In the genomic region with DNA sequence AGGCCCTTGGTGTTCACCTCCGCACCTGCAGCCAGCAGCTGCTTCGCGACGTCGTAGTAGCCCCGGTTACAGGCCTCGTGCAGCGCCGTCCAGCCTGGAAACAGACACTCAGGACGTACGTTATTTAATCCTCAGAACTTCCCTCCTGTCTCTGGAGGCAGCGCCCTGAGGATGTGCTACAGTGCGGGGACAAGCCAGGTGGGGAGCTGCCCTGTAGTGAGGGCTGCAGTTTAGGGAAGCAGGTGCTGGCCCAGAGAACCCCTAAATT, we compare ENCODE assay signal across 18 cellular contexts.
DNase-seq lines count a peak whose midpoint lies in the region; ATAC-seq and TF ChIP-seq lines count a peak whose summit lies in the region.
"Had no signal": no experiment of that assay in that cellular context is flagged by ENCODE, and none has a peak within 500 bp of the region (broad histone marks: within the 10 kb centered on the region; RNA-seq: fewer than 3 reads in every experiment).

No MANE protein-coding gene starts in this region.

- H2AK5ac ChIP-seq in mesenchymal stem cell (ENCODE audit: low read length, severe bottlenecking) = no peak overlapping the region

- POLR2A ChIA-PET in RWPE1 (lab: Yijun Ruan, JAX; ENCODE audit: low non-redundant PET) = no interaction called here

- no peak overlapping the region for H2BK12ac ChIP-seq in mesenchymal stem cell (ENCODE audit: low read length in 2 of 2)

- H3K4me3 ChIP-seq in heart right ventricle (no peak overlapping the region), mesenchymal stem cell (ENCODE audit: insufficient read depth in 1 of 2, low read depth in 1 of 2, low read length in 2 of 2) (no peak overlapping the region), breast epithelium (no peak overlapping the region)
- H3K4me3 ChIP-seq: GM23248 had no signal

- no peak overlapping the region for H4K91ac ChIP-seq in mesenchymal stem cell (ENCODE audit: low read length)

- ATAC-seq in left ventricle myocardium superior (no peak), heart right ventricle (no peak)

- H3K9me3 ChIP-seq in heart right ventricle = no peaks in the 10 kb centered on the region
- no peaks in the 10 kb centered on the region for H3K9me3 ChIP-seq in mesenchymal stem cell (ENCODE audit: control insufficient read depth, low read length)
- H3K9me3 ChIP-seq in breast epithelium = no peaks in the 10 kb centered on the region
- H3K9me3 ChIP-seq: BE2C, Caco-2 had no signal

- no peak for TF ChIP-seq CTCF in heart right ventricle (IDR thresholded peaks at IDR 0.05)
- TF ChIP-seq CTCF in RWPE1 (conservative IDR thresholded peaks at IDR 0.05; ENCODE audit: low read depth) = no peak
- no peak for TF ChIP-seq CTCF in breast epithelium (IDR thresholded peaks at IDR 0.05)

- intact Hi-C loops in left ventricle myocardium superior (cut with micrococcal nuclease) (no loop called here), heart right ventricle (cut with DNase I) (no loop called here), breast epithelium (cut with DNase I; ENCODE audit: low total_unique reads) (no loop called here)

- H3K79me1 ChIP-seq in mesenchymal stem cell (replicated peaks; ENCODE audit: low read length, poor library complexity, severe bottlenecking) = peaks cover 57% of the 10 kb centered on the region

- H2BK5ac ChIP-seq in mesenchymal stem cell (ENCODE audit: low read depth, low read length, poor library complexity, severe bottlenecking) = no peak overlapping the region

- H3K36me3 ChIP-seq in heart right ventricle (peaks cover 0 to 77% (median 47%) of the 10 kb centered on the region in 9 donors), mesenchymal stem cell (ENCODE audit: control insufficient read depth in 1 of 2, insufficient read depth in 2 of 2, low read depth in 1 of 2, low read length in 2 of 2) (peaks cover 58 to 74% of the 10 kb centered on the region in 2 experiments), breast epithelium (peaks cover 7% of the 10 kb centered on the region)

- no peak overlapping the region for H2BK120ac ChIP-seq in mesenchymal stem cell (ENCODE audit: low read depth, low read length)

- H3K14ac ChIP-seq in mesenchymal stem cell (ENCODE audit: low read length in 2 of 2) = no peak overlapping the region

- H2BK15ac ChIP-seq in mesenchymal stem cell (ENCODE audit: low read depth, poor library complexity, severe bottlenecking) = no peak overlapping the region

- peak overlapping the region; percentile 15 for H4K8ac ChIP-seq in mesenchymal stem cell (ENCODE audit: low read length)

- CTCF ChIA-PET in RWPE1 (lab: Yijun Ruan, JAX) = interaction anchor here (0.6 to 0.7 kb wide), 4 partner anchors 8 to 697 kb away, joined by 3 to 6 read pairs (median 4); no protein-coding TSS in a partner anchor

- no peak overlapping the region for H3K9ac ChIP-seq in mesenchymal stem cell (ENCODE audit: low read length)
- H3K9ac ChIP-seq: GM23248 had no signal

- no peak overlapping the region for H2AFZ ChIP-seq in mesenchymal stem cell (ENCODE audit: low read depth, low read length)
- H2AFZ ChIP-seq: GM23248 had no signal

- H3K27me3 ChIP-seq in heart right ventricle (no peaks in the 10 kb centered on the region), mesenchymal stem cell (ENCODE audit: control insufficient read depth in 1 of 2, insufficient read depth in 1 of 2, low read length in 2 of 2) (no peaks in the 10 kb centered on the region), breast epithelium (no peaks in the 10 kb centered on the region)
- H3K27me3 ChIP-seq: BE2C had no signal

- H3K23ac ChIP-seq in mesenchymal stem cell (ENCODE audit: low read length in 2 of 2) = no peak overlapping the region

- H3K4me1 ChIP-seq in heart right ventricle = peaks cover 0 to 8% (median 0%) of the 10 kb centered on the region in 9 donors
- H3K4me1 ChIP-seq in mesenchymal stem cell (ENCODE audit: control insufficient read depth, insufficient read depth, low read depth, low read length) = peaks cover 8% of the 10 kb centered on the region
- no peaks in the 10 kb centered on the region for H3K4me1 ChIP-seq in breast epithelium
- H3K4me1 ChIP-seq: BE2C had no signal

- H3K18ac ChIP-seq in mesenchymal stem cell (ENCODE audit: low read depth in 1 of 2, low read length in 2 of 2) = no peak overlapping the region

- H3K27ac ChIP-seq in heart right ventricle = no peak overlapping the region
- H3K27ac ChIP-seq in RWPE1 = peak overlapping the region; percentile 34
- H3K27ac ChIP-seq in mesenchymal stem cell (ENCODE audit: low read length, poor library complexity, severe bottlenecking) = no peak overlapping the region
- no peak overlapping the region for H3K27ac ChIP-seq in breast epithelium
- H3K27ac ChIP-seq: C4-2B, GM23248, HL-60 had no signal

- 95 to 96% methylated on average over 13 of the region's 13 CpGs for WGBS in heart right ventricle, 2 donors
- WGBS in mesenchymal stem cell = 97% methylated on average over 13 of the region's 13 CpGs

- TF ChIP-seq POLR2A in breast epithelium (IDR thresholded peaks at IDR 0.05) = no peak

- H3K4me2 ChIP-seq in mesenchymal stem cell (ENCODE audit: low read length, poor library complexity, severe bottlenecking) = no peak overlapping the region

- peak; percentile 18 for DNase-seq in left ventricle myocardium superior
- DNase-seq in heart right ventricle = no peak
- DNase-seq in RWPE1 (ENCODE audit: low spot score) = no peak
- DNase-seq in mesenchymal stem cell = no peak
- no peak for DNase-seq in stimulated activated CD4-positive, alpha-beta T cell treated with anti-CD3 and anti-CD28 coated beads, Interleukin-1b, Interleukin-23, amount 100 ng/mL, for 48 hours
- no peak for DNase-seq in breast epithelium (ENCODE audit: low spot score in 2 of 2)
- DNase-seq: ACHN; BE2C; Caco-2; CD4-positive, alpha-beta T cell; DMS79; GDM1; GM23248; H7; HFFc6; KG1 had no signal

- no peak overlapping the region for H3K4ac ChIP-seq in mesenchymal stem cell (ENCODE audit: low read depth in 1 of 2, low read length in 2 of 2)
